In the genomic region with DNA sequence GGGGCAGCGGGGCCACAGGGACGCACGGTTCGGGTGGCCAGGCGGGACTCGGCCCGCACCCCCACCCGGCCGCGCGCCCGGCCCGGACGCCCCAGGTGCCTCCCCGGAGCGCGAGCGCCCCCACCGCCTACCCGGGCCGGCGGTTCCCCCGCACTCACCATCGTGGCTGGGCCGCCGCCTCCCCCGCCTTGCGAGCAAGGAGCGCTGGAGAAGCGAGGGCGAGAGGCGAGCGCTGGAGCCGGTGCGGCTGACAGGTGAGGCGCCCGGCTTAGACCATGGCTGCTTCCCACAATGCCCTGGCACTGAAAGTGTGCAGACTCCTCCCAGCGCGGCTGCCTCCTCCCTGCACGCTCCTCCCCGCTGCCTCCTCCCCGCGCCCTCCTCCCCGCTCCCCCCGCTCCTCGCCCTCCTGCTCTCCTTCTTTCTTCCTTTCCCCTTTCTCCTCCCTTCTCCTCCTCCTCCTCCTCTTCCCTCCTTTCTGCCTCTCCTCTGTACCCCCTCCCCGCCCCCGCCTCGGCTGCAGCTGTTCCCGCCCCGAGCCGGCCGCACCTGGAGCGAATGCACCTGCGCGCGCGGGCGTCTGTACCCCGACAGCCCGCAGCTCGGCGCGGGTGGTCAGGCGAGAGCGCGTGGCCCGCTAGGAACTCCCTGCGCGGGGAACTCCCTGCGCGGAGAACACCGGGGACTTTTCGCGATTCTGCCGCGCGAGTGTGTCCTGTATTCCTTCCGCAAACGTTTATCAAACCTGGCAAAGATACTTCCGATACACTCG, we compare ENCODE assay signal across 8 cellular contexts. TPM values are rescaled to one million over a fixed set of nuclear protein-coding genes. Genes with fewer than 3 reads are reported as not detected.
A peak's percentile ranks its signal among the peaks of the same experiment; 100 is the strongest.
DNase-seq lines count a peak whose midpoint lies in the region; ATAC-seq, FAIRE-seq and TF ChIP-seq lines count a peak whose summit lies in the region.

A gene (minus strand): TSS at position 293 of the 772 bp plus-strand sequence. CDS start 132 bp downstream, at position 161.

- DNase-seq in DMS 273 treated with DMSO at 0.1 percent for 48 hours (lab: John Stamatoyannopoulos, UW) = peak; percentile 12
- DNase-seq in HTR-8/SVneo (ENCODE audit: insufficient read length, low spot score) = peak; percentile 79
- DNase-seq in activated T-cell treated with anti-CD3 and anti-CD28 coated beads, Interleukin-2, amount 50 U/mL, for 1 hour = peak; percentile 73
- no peak for DNase-seq in esophagus muscularis mucosa (ENCODE audit: extremely low spot score)
- peak; percentile 49 to 77 (median 58) for DNase-seq in naive thymus-derived CD8-positive, alpha-beta T cell
- peak; percentile 48 to 70 (median 63) for DNase-seq in stimulated activated naive CD4-positive, alpha-beta T cell (lab: John Stamatoyannopoulos, UW)

- H3K9me2 ChIP-seq in OCI-LY1 (ENCODE audit: low read depth, low read length) = no peaks in the 10 kb centered on the region

- peak; percentile 54 for FAIRE-seq in HTR-8/SVneo (lab: Jason Lieb, UNC)

- H3K4me2 ChIP-seq in OCI-LY1 (ENCODE audit: low read length) = peak within 1 kb of the TSS; percentile 92

- peak within 1 kb of the TSS; percentile 78 to 97 (median 94) for H3K4me3 Mint-ChIP-seq in naive thymus-derived CD8-positive, alpha-beta T cell

- no peaks in the 10 kb centered on the region for H3K36me3 Mint-ChIP-seq in naive thymus-derived CD8-positive, alpha-beta T cell

- no peak for TF ChIP-seq POLR2A in esophagus muscularis mucosa (IDR thresholded peaks at IDR 0.05; ENCODE audit: low read depth)

- no peaks in the 10 kb centered on the region for H3K9me3 Mint-ChIP-seq in naive thymus-derived CD8-positive, alpha-beta T cell

- ATAC-seq in GM21367 (IDR thresholded peaks at IDR 0.05; ENCODE audit: unreplicated experiment) = peak; percentile 62
- ATAC-seq in naive thymus-derived CD8-positive, alpha-beta T cell = peak; percentile 88 to 90

- H3K79me2 ChIP-seq in OCI-LY1 (ENCODE audit: insufficient read depth, low read length) = peaks cover 31% of the 10 kb centered on the region

- intact Hi-C loops in esophagus muscularis mucosa (cut with DNase I) = no loop called here

- H3K27me3 Mint-ChIP-seq in naive thymus-derived CD8-positive, alpha-beta T cell = peaks cover 0 to 11% (median 10%) of the 10 kb centered on the region in 5 donors

- no peaks in the 10 kb centered on the region for H3F3A ChIP-seq in OCI-LY1 (ENCODE audit: insufficient read depth, low read length)

- TF ChIP-seq EP300 in esophagus muscularis mucosa (IDR thresholded peaks at IDR 0.05) = no peak

- H2AFZ ChIP-seq in OCI-LY1 (ENCODE audit: low read length) = no peak within 1 kb of the TSS

- TF ChIP-seq CTCF in OCI-LY1 (IDR thresholded peaks at IDR 0.05; ENCODE audit: low read length) = no peak; the same call in 1 of the 2 replicates
- TF ChIP-seq CTCF in esophagus muscularis mucosa (IDR thresholded peaks at IDR 0.05) = no peak

- under 1% methylated on average over 33 of the region's 82 CpGs for WGBS in esophagus muscularis mucosa

- POLR2A ChIA-PET in naive thymus-derived CD8-positive, alpha-beta T cell (lab: Charles Lee) = interaction anchor here (1.1 kb wide), 1 partner anchor 119 kb away, joined by 3 read pairs; a partner anchor contains a TSS

- H3K27ac ChIP-seq in OCI-LY1 (ENCODE audit: low read depth, low read length, poor library complexity, severe bottlenecking) (peak within 1 kb of the TSS; percentile 87), esophagus muscularis mucosa (replicated peaks in 1 of 4) (peak within 1 kb of the TSS; percentile 37 to 58 (median 50))

- no peaks in the 10 kb centered on the region for H3K36me3 ChIP-seq in OCI-LY1 (ENCODE audit: insufficient read depth, low read length)
- H3K36me3 ChIP-seq in esophagus muscularis mucosa = no peaks in the 10 kb centered on the region

- no peaks in the 10 kb centered on the region for H3K27me3 ChIP-seq in OCI-LY1 (ENCODE audit: insufficient read depth, low read length)
- no peaks in the 10 kb centered on the region for H3K27me3 ChIP-seq in esophagus muscularis mucosa

- H3K9me3 ChIP-seq in OCI-LY1 (ENCODE audit: low read length) = no peaks in the 10 kb centered on the region
- no peaks in the 10 kb centered on the region for H3K9me3 ChIP-seq in esophagus muscularis mucosa

- peak within 1 kb of the TSS; percentile 89 for H3K4me3 ChIP-seq in OCI-LY1 (ENCODE audit: low read depth, low read length, poor library complexity, severe bottlenecking)
- peak within 1 kb of the TSS; percentile 64 to 87 (median 78) for H3K4me3 ChIP-seq in esophagus muscularis mucosa

- H3K4me1 ChIP-seq in OCI-LY1 (ENCODE audit: insufficient read depth, low read length, severe bottlenecking) (peaks cover 44% of the 10 kb centered on the region), esophagus muscularis mucosa (peaks cover 10 to 14% (median 11%) of the 10 kb centered on the region in 4 donors)

- H3K9ac ChIP-seq in OCI-LY1 (ENCODE audit: low read length) = peak within 1 kb of the TSS; percentile 87

- H3K4me1 Mint-ChIP-seq in naive thymus-derived CD8-positive, alpha-beta T cell = peaks cover 4 to 18% (median 13%) of the 10 kb centered on the region in 4 donors

- peak within 1 kb of the TSS in 9 of 10 donors; percentile 66 to 86 (median 75) for H3K27ac Mint-ChIP-seq in naive thymus-derived CD8-positive, alpha-beta T cell

- no peaks in the 10 kb centered on the region for H4K20me1 ChIP-seq in OCI-LY1 (ENCODE audit: insufficient read depth, low read length)

RNA-seq across cellular contexts. Expression of the gene that starts here (rescaled TPM):
- 1 to 10 TPM in 2 of 4 donors, under 1 TPM in 2; 0.40 to 2.7 (median 0.85) TPM for total RNA-seq in esophagus muscularis mucosa
- 1 to 10 TPM; 2.1 to 2.5 TPM for total RNA-seq in naive thymus-derived CD8-positive, alpha-beta T cell
- 1 to 10 TPM; 1.3 to 1.7 (median 1.6) TPM for polyA plus RNA-seq in naive thymus-derived CD8-positive, alpha-beta T cell
